In the genomic region with DNA sequence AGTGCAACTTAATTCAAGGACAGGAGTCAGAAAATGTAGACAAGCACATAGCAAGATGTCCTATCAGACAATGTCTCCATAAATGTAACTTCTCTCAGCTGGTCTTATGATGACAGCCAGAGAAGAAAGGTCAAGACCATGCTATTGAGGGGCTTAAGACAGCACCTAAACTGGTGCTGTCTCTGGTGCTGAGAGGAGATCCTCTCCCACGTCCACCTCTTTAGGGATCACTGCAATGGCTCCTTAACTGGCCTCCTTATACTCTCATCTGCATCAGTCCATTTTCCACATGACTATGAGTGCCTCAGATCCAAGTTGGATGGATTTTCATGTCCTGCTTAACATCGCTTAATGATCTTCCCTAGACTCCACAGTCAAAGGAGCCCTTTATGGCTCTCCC, we compare ENCODE assay signal across 2 cellular contexts.
TF ChIP-seq lines count a peak whose summit lies in the region.

No MANE protein-coding gene starts in this region.

TF ChIP-seq in GM23338, 12 proteins besides CTCF, POLR2A, EP300 and RAD21 (continued from another document):
- TF ChIP-seq, protein P1, sequence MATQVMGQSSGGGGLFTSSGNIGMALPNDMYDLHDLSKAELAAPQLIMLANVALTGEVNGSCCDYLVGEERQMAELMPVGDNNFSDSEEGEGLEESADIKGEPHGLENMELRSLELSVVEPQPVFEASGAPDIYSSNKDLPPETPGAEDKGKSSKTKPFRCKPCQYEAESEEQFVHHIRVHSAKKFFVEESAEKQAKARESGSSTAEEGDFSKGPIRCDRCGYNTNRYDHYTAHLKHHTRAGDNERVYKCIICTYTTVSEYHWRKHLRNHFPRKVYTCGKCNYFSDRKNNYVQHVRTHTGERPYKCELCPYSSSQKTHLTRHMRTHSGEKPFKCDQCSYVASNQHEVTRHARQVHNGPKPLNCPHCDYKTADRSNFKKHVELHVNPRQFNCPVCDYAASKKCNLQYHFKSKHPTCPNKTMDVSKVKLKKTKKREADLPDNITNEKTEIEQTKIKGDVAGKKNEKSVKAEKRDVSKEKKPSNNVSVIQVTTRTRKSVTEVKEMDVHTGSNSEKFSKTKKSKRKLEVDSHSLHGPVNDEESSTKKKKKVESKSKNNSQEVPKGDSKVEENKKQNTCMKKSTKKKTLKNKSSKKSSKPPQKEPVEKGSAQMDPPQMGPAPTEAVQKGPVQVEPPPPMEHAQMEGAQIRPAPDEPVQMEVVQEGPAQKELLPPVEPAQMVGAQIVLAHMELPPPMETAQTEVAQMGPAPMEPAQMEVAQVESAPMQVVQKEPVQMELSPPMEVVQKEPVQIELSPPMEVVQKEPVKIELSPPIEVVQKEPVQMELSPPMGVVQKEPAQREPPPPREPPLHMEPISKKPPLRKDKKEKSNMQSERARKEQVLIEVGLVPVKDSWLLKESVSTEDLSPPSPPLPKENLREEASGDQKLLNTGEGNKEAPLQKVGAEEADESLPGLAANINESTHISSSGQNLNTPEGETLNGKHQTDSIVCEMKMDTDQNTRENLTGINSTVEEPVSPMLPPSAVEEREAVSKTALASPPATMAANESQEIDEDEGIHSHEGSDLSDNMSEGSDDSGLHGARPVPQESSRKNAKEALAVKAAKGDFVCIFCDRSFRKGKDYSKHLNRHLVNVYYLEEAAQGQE (IDR thresholded peaks at IDR 0.05; ENCODE audit: unreplicated experiment) = peak; percentile 62

TF ChIP-seq in Ishikawa, 13 proteins besides CTCF, POLR2A, EP300 and RAD21 (continued from another document):
- TF ChIP-seq, protein P1 (IDR thresholded peaks at IDR 0.05; ENCODE audit: low read depth) = peak; percentile 73
- TF ChIP-seq CEBPB (IDR thresholded peaks at IDR 0.05) = no peak
- no peak for TF ChIP-seq TCF12 (IDR thresholded peaks at IDR 0.05; ENCODE audit: low read depth)
TF ChIP-seq in Ishikawa: peak in this region for 1.
